12 cellular contexts compared by ENCODE assay signal in the genomic region with DNA sequence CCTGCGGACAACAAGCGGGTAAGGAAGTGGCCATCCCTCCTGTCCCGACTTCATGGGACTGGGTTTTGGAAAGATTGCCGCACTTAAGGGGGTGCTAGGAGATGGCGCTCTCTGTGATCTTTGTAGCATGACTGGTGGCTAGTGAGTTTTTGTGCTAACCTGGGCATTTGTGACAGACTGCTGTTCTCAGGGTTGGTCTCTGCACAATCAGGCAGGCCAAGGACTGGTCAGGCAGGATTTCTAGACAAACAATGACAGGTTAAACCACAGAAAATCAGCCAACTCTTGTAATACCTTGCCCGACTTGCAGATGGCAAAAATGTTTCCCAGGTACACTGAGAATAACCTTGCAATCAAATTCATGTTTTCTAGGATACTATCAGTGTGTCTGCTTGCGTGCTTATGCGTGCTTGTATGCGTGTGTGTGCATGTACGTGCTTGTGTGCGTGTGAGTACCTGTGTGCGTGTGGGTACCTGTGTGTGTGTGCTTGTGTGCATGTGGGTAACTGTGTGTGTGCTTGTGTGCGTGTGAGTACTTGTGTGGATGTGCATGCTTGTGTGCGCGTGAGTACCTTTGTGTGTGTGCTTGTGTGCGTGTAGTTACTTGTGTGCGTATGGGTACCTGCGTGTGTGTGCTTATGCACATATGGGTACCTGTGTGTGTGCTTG. TPM values are rescaled to one million over a fixed set of nuclear protein-coding genes. Genes with fewer than 3 reads are reported as not detected.
DNase-seq lines count a peak whose midpoint lies in the region; ATAC-seq, FAIRE-seq and TF ChIP-seq lines count a peak whose summit lies in the region.
"Had no signal": no experiment of that assay in that cellular context is flagged by ENCODE, and none has a peak within 500 bp of the region (broad histone marks: within the 10 kb centered on the region; RNA-seq: fewer than 3 reads in every experiment).

No MANE protein-coding gene starts in this region.

- peak overlapping the region in 2 of 10 donors; percentile 3 to 48 for H3K4me3 Mint-ChIP-seq in naive thymus-derived CD4-positive, alpha-beta T cell
- H3K4me3 Mint-ChIP-seq: T-helper 1 cell treated with Interleukin-12 subunit alpha and Interleukin-12 subunit beta and Interleukin-4 antibody, amounts not matched to agents 30 μg/mL and 1 μg/mL, for 36 hours had no signal

- H3K36me3 Mint-ChIP-seq in naive thymus-derived CD4-positive, alpha-beta T cell: peaks cover 0 to 41% (median 15%) of the 10 kb centered on the region in 5 donors

- in situ Hi-C loops in mammary epithelial cell (cut with MboI; ENCODE audit: low sequenced_read_pairs in 2 of 2): no loop called here

- no peaks in the 10 kb centered on the region; the same call in 1 of the 2 replicates for H3K36me3 ChIP-seq in BLaER1
- no peaks in the 10 kb centered on the region for H3K36me3 ChIP-seq in mammary epithelial cell (ENCODE audit: insufficient read depth, low read length)
- peaks cover 8 to 36% (median 18%) of the 10 kb centered on the region in 3 experiments for H3K36me3 ChIP-seq in naive thymus-derived CD4-positive, alpha-beta T cell (ENCODE audit: control insufficient read depth in 2 of 3, insufficient read depth in 3 of 3, low read length in 3 of 3)
- H3K36me3 ChIP-seq: colonic mucosa had no signal

- no peaks in the 10 kb centered on the region for H4K20me1 ChIP-seq in BLaER1
- H4K20me1 ChIP-seq in mammary epithelial cell (ENCODE audit: insufficient read depth, low read length): no peaks in the 10 kb centered on the region

- no TSS peak for BruUV-seq in mammary epithelial cell (replicated peaks; lab: Mats Ljungman, UMichigan)

- peaks cover 50 to 95% (median 83%) of the 10 kb centered on the region in 7 donors for H3K4me1 Mint-ChIP-seq in naive thymus-derived CD4-positive, alpha-beta T cell

- CTCF ChIA-PET in mammary epithelial cell (lab: Charles Lee; ENCODE audit: low non-redundant PET): no interaction called here
- CTCF ChIA-PET in naive thymus-derived CD4-positive, alpha-beta T cell (lab: Charles Lee): interaction anchor here (0.6 kb wide), 1 partner anchor 10 kb away, joined by 3 read pairs; no protein-coding TSS in a partner anchor

- 95% methylated on average over 17 of the region's 18 CpGs for WGBS in mammary epithelial cell (ENCODE audit: low coverage, missing lambda C conversion rate)

- H3K9ac ChIP-seq in BLaER1 (peak overlapping the region; percentile 79; the same call in 1 of the 2 replicates), mammary epithelial cell (ENCODE audit: insufficient read depth, low read length) (no peak overlapping the region)

- H3K4me2 ChIP-seq in BLaER1: peak overlapping the region; percentile 98
- H3K4me2 ChIP-seq in mammary epithelial cell (ENCODE audit: insufficient read depth, low read depth, low read length): no peak overlapping the region

- peak; percentile 94 for FAIRE-seq in HTR-8/SVneo (lab: Jason Lieb, UNC)
- FAIRE-seq in H54 (lab: Jason Lieb, UNC): no peak

- dilution Hi-C loops in mammary epithelial cell (cut with HindIII; ENCODE audit: low sequenced_read_pairs): no loop called here

- no peak for TF ChIP-seq CTCF in mammary epithelial cell (conservative IDR thresholded peaks at IDR 0.05 in 1 of 2, IDR thresholded peaks at IDR 0.05 in 1 of 2; ENCODE audit: extremely low read depth in 1 of 2, insufficient read depth in 1 of 2, low read depth in 1 of 2, low read length in 2 of 2)

- peaks cover 0 to 5% (median 0%) of the 10 kb centered on the region in 11 donors for H3K9me3 Mint-ChIP-seq in naive thymus-derived CD4-positive, alpha-beta T cell
- H3K9me3 Mint-ChIP-seq: T-helper 1 cell treated with Interleukin-12 subunit alpha and Interleukin-12 subunit beta and Interleukin-4 antibody, amounts not matched to agents 30 μg/mL and 1 μg/mL, for 36 hours had no signal

- intact Hi-C loops in mammary epithelial cell (cut with micrococcal nuclease): no loop called here
- intact Hi-C loops in naive thymus-derived CD4-positive, alpha-beta T cell (cut with micrococcal nuclease): no loop called here

- peaks cover 93% of the 10 kb centered on the region for H3K4me1 ChIP-seq in BLaER1
- H3K4me1 ChIP-seq in mammary epithelial cell (ENCODE audit: insufficient read depth, low read length): peaks cover 26% of the 10 kb centered on the region
- peaks cover 26 to 39% of the 10 kb centered on the region in 2 donors for H3K4me1 ChIP-seq in naive thymus-derived CD4-positive, alpha-beta T cell (ENCODE audit: control insufficient read depth in 2 of 2, insufficient read depth in 2 of 2, low read length in 2 of 2)
- H3K4me1 ChIP-seq: colonic mucosa had no signal

- H3K27ac ChIP-seq in BLaER1 (peak overlapping the region; percentile 92), mammary epithelial cell (ENCODE audit: insufficient read depth, low read depth, low read length) (no peak overlapping the region)
- H3K27ac ChIP-seq in naive thymus-derived CD4-positive, alpha-beta T cell (ENCODE audit: low read depth, low read length): no peak overlapping the region
- H3K27ac ChIP-seq: colonic mucosa had no signal

- H2AFZ ChIP-seq in mammary epithelial cell (ENCODE audit: low read depth, low read length): no peak overlapping the region

- H3K27me3 ChIP-seq in BLaER1 (no peaks in the 10 kb centered on the region), mammary epithelial cell (ENCODE audit: insufficient read depth, low read length) (no peaks in the 10 kb centered on the region)
- no peaks in the 10 kb centered on the region for H3K27me3 ChIP-seq in naive thymus-derived CD4-positive, alpha-beta T cell (ENCODE audit: control insufficient read depth in 2 of 2, insufficient read depth in 2 of 2, low read length in 2 of 2)
- H3K27me3 ChIP-seq: colonic mucosa had no signal

- peak overlapping the region in 6 of 9 donors; percentile 51 to 89 (median 78) for H3K27ac Mint-ChIP-seq in naive thymus-derived CD4-positive, alpha-beta T cell
- H3K27ac Mint-ChIP-seq: T-helper 1 cell treated with Interleukin-12 subunit alpha and Interleukin-12 subunit beta and Interleukin-4 antibody, amounts not matched to agents 30 μg/mL and 1 μg/mL, for 36 hours had no signal

- POLR2A ChIA-PET in naive thymus-derived CD4-positive, alpha-beta T cell (lab: Charles Lee): interaction anchor here (1.5 to 7.9 kb wide), 2 partner anchors 12 to 27 kb away, joined by 5 to 77 read pairs; a partner anchor contains a TSS

- H3K4me3 ChIP-seq in BLaER1 (peak overlapping the region; percentile 63), mammary epithelial cell (replicated peaks in 1 of 3; ENCODE audit: insufficient read depth in 1 of 3, low read depth in 2 of 3, low read length in 3 of 3) (no peak overlapping the region)
- H3K4me3 ChIP-seq in naive thymus-derived CD4-positive, alpha-beta T cell (ENCODE audit: low read length): no peak overlapping the region
- H3K4me3 ChIP-seq: colonic mucosa had no signal

- TF ChIP-seq POLR2A in H54 (IDR thresholded peaks at IDR 0.05; ENCODE audit: low read depth, low read length): no peak

- ATAC-seq in naive thymus-derived CD4-positive, alpha-beta T cell: no peak
- ATAC-seq in HG03280 (IDR thresholded peaks at IDR 0.05; ENCODE audit: unreplicated experiment): no peak

- H3K27me3 Mint-ChIP-seq in naive thymus-derived CD4-positive, alpha-beta T cell: no peaks in the 10 kb centered on the region

- DNase-seq in HTR-8/SVneo (ENCODE audit: insufficient read length, low spot score): no peak
- peak; percentile 61 for DNase-seq in mammary epithelial cell
- no peak for DNase-seq in naive thymus-derived CD4-positive, alpha-beta T cell
- DNase-seq in T1000 (lab: John Stamatoyannopoulos, UW): no peak
- no peak for DNase-seq in AG08395 (ENCODE audit: low spot score)
- DNase-seq in H54 (ENCODE audit: insufficient read length, low spot score): no peak
- DNase-seq: colonic mucosa, Karpas-422, nucleus accumbens had no signal

- H3K9me3 ChIP-seq in BLaER1 (no peaks in the 10 kb centered on the region), mammary epithelial cell (replicated peaks; ENCODE audit: insufficient read depth, low read length) (no peaks in the 10 kb centered on the region)
- H3K9me3 ChIP-seq in naive thymus-derived CD4-positive, alpha-beta T cell (ENCODE audit: control insufficient read depth in 2 of 3, low read length in 3 of 3): no peaks in the 10 kb centered on the region
- H3K9me3 ChIP-seq: colonic mucosa had no signal

- H3K79me2 ChIP-seq in mammary epithelial cell (ENCODE audit: insufficient read depth, low read length): no peaks in the 10 kb centered on the region

RNA-seq across cellular contexts. Expression of a gene that starts 26.2 kb away (rescaled TPM):
- total RNA-seq in mammary epithelial cell: 10 to 100 TPM; 17.5 to 84.3 TPM
- 57.2 TPM for polyA plus RNA-seq in mammary epithelial cell
- 210 TPM for polyA minus RNA-seq in mammary epithelial cell
- 100 to 1,000 TPM; 179 to 555 (median 375) TPM for total RNA-seq in naive thymus-derived CD4-positive, alpha-beta T cell
- polyA plus RNA-seq in naive thymus-derived CD4-positive, alpha-beta T cell: 100 to 1,000 TPM; 165 to 249 TPM
